Comparison of ENCODE assay signal across 8 cellular contexts in the genomic region with DNA sequence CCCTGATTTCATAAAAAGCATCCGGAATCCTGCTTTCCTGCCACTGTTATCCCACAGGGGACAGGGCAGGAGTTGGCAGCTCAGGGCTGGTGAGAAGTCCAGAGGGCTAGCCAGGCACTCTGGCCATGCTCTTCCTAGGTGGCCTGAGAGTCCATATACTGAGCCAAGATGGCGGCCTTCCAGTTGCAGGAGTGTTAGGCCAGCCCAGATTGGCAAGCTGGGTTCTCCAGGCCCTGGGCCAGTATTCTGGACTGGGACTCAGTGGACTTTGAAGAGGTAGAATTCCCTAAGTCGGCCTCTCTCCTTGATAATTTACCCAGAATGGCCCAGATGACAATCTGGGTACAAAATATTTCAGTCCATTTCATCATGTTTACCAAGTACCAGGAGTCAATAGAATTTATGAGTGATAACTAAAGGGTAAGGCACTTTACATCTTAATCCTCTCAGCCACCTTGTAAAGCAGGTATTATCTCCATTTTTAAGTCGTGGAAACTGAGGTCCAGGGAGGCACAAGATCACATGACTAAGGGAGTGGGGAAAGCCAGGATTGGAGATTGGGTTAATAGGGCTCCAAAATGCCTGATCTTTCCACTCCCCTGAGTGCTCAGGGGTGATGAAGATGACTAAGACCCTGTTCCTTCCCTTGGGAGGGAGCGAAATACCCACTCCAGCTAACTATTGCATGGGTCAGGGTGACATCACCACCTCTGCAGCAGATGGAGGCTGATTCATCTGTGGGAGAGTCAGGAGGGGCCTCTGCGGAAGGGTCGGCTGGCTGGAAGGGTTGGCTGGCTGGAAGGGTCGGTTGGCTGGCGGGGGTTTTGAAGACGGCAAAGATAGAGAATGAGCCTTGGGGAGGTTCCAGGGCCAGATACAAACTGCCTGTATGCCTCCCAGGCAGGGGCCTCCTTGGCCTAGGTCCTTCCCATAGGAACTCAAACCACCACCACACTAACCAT. TPM values are rescaled to one million over a fixed set of nuclear protein-coding genes. Genes with fewer than 3 reads are reported as not detected.
A peak's percentile ranks its signal among the peaks of the same experiment; 100 is the strongest.
DNase-seq lines count a peak whose midpoint lies in the region; ATAC-seq, FAIRE-seq and TF ChIP-seq lines count a peak whose summit lies in the region.

No MANE protein-coding gene starts in this region.

- peak overlapping the region; percentile 56 for H3K4me2 ChIP-seq in K562 (ENCODE audit: insufficient read depth, low read length)

- peak overlapping the region; percentile 70 to 94 for H3K9ac ChIP-seq in K562 (ENCODE audit: insufficient read depth in 1 of 2, low read depth in 2 of 2, low read length in 2 of 2)
- peak overlapping the region; percentile 69 for H3K9ac ChIP-seq in iPS-20b (ENCODE audit: low read depth, low read length)

- peak; percentile 80 for ATAC-seq in K562
- ATAC-seq in HG03457 (IDR thresholded peaks at IDR 0.05; ENCODE audit: unreplicated experiment): no peak

- FAIRE-seq in K562 (lab: Jason Lieb, UNC): peak; percentile 93
- FAIRE-seq in D721Med (lab: Jason Lieb, UNC): no peak

- CTCF ChIA-PET in K562 (lab: Yijun Ruan, JAX; ENCODE audit: low intra/inter-chr PET ratio): interaction anchor here (0.8 to 1.7 kb wide), 2 partner anchors 17 to 26 kb away, joined by 3 to 4 read pairs; no protein-coding TSS in a partner anchor

- no peaks in the 10 kb centered on the region for H3K36me3 ChIP-seq in K562 (ENCODE audit: control insufficient read depth, insufficient read depth, low read length)
- no peaks in the 10 kb centered on the region for H3K36me3 ChIP-seq in iPS-20b (ENCODE audit: insufficient read depth, low read depth, low read length)

- H3K4me1 ChIP-seq in K562 (replicated peaks in 1 of 2; ENCODE audit: control insufficient read depth in 2 of 2, insufficient read depth in 2 of 2, low read length in 2 of 2) (peaks cover 20 to 26% of the 10 kb centered on the region in 2 experiments; a peak in 4 of 5 replicates), iPS-20b (ENCODE audit: insufficient read depth, low read length) (peaks cover 11% of the 10 kb centered on the region)

- no peaks in the 10 kb centered on the region for H3K27me3 ChIP-seq in K562 (ENCODE audit: control insufficient read depth in 2 of 2, insufficient read depth in 2 of 2, low read length in 2 of 2)
- H3K27me3 ChIP-seq in iPS-20b (ENCODE audit: insufficient read depth, low read length): no peaks in the 10 kb centered on the region

- H3K4me3 ChIP-seq in K562 (0 out of 2 replicates have a peak overlapping the region, but pooled peaks have one; percentile 41), iPS-20b (ENCODE audit: low read length) (peak overlapping the region; percentile 61; the same call in 1 of the 2 replicates), skin epidermis (peak overlapping the region in 3 of 7 experiments; percentile 34 to 91 (median 80))

- peak; percentile 32 for TF ChIP-seq EP300 in K562 (IDR thresholded peaks at IDR 0.05; ENCODE audit: low read length)

- in situ Hi-C loops in K562 (cut with MboI): no loop called here

- no peak for TF ChIP-seq CTCF in K562 (IDR thresholded peaks at IDR 0.05 in 2 of 3, conservative IDR thresholded peaks at IDR 0.05 in 1 of 3; ENCODE audit: insufficient read depth in 2 of 3, low read depth in 1 of 3, low read length in 3 of 3)
- TF ChIP-seq CTCF in D721Med (IDR thresholded peaks at IDR 0.05; ENCODE audit: insufficient read depth, missing control alignments): no peak

- no peak for TF ChIP-seq RAD21 in K562 (CRISPR knock-in tag; conservative IDR thresholded peaks at IDR 0.05 in 1 of 2, IDR thresholded peaks at IDR 0.05 in 1 of 2)

- H3K9me1 ChIP-seq in K562 (ENCODE audit: control insufficient read depth, insufficient read depth, low read length): no peaks in the 10 kb centered on the region

- H2AFZ ChIP-seq in K562 (ENCODE audit: low read depth, low read length): peak overlapping the region; percentile 41

- H3K9me3 ChIP-seq in K562 (replicated peaks; ENCODE audit: control insufficient read depth, insufficient read depth, low read depth, low read length): no peaks in the 10 kb centered on the region
- H3K9me3 ChIP-seq in iPS-20b (ENCODE audit: insufficient read depth, low read depth, low read length): no peaks in the 10 kb centered on the region

- TF ChIP-seq POLR2A in K562 (conservative IDR thresholded peaks at IDR 0.05): peak; percentile 57; the same call in 1 of the 2 replicates

- BruUV-seq in K562 (replicated peaks; lab: Mats Ljungman, UMichigan): TSS peak; percentile 48

- peaks cover 8% of the 10 kb centered on the region; the same call in 2 of the 3 replicates for H3K79me2 ChIP-seq in K562 (ENCODE audit: control insufficient read depth, insufficient read depth, low read length)

- peak; percentile 45 for DNase-seq in GDM1 (lab: John Stamatoyannopoulos, UW)
- DNase-seq in NCI-H2171 treated with DMSO at 0.1 percent for 48 hours (lab: John Stamatoyannopoulos, UW): peak; percentile 64
- DNase-seq in K562 (ENCODE audit: extremely low read depth in 1 of 4, low spot score in 3 of 4): peak; percentile 53 to 77 (median 63)
- DNase-seq in D721Med (ENCODE audit: insufficient read length, low spot score): no peak
- no peak for DNase-seq in activated effector memory CD4-positive, alpha-beta T cell treated with anti-CD3 and anti-CD28 coated beads, Interleukin-2, amount 50 U/mL, for 16 hours

- 34% methylated on average over 9 of the region's 10 CpGs for WGBS in K562 (ENCODE audit: insufficient coverage, low coverage, missing lambda C conversion rate)

- peak overlapping the region; percentile 86 for H3K27ac ChIP-seq in K562 (ENCODE audit: extremely low read depth, low read depth, low read length)
- H3K27ac ChIP-seq in iPS-20b (ENCODE audit: low read length): no peak overlapping the region
- peak overlapping the region; percentile 72 to 97 (median 90) for H3K27ac ChIP-seq in skin epidermis

- intact Hi-C loops in K562 (cut with micrococcal nuclease): no loop called here

- POLR2A ChIA-PET in K562 (lab: Yijun Ruan, JAX): interaction anchor here (0.5 to 2.7 kb wide), 6 partner anchors 8 to 90 kb away, joined by 3 to 16 read pairs (median 4); no protein-coding TSS in a partner anchor

- H4K20me1 ChIP-seq in K562 (replicated peaks; ENCODE audit: control insufficient read depth, insufficient read depth, low read length): no peaks in the 10 kb centered on the region

RNA-seq across cellular contexts. Expression of a gene that starts 1.2 kb away (rescaled TPM):
- 12.3 and 33.3 TPM in 2 replicates for total RNA-seq in K562 (2011; cell fraction: chromatin; rRNA removed; ENCODE audit: low replicate concordance)
- total RNA-seq in K562 (2011; cell fraction: nucleolus; rRNA removed): 19.0 and 19.9 TPM in 2 replicates
- 13.0 and 15.6 TPM in 2 replicates for total RNA-seq in K562 (2011; cell fraction: nucleoplasm; rRNA removed)
- total RNA-seq in K562 (2014; rRNA removed) (9.3 and 13.9 TPM in 2 replicates), K562 (2014; rRNA removed; fragmentation: Illumina TruSeq; extraction: Trizol) (5.9 and 6.4 TPM in 2 replicates), K562 (2015; rRNA removed; fragmentation: Illumina TruSeq; extraction: Trizol) (6.1 and 7.6 TPM in 2 replicates), K562 (2021) (20.4 and 21.5 TPM in 2 replicates)
- polyA plus RNA-seq in K562 (2011; rRNA removed) (4.0 and 5.8 TPM in 2 replicates), K562 (2014; fragmentation: Illumina TruSeq; extraction: Trizol) (10.4 and 11.4 TPM in 2 replicates), K562 (2014; fragmentation: Nextera tagmentation; extraction: Ambion mirVana) (under 1 TPM; 0.32 to 0.62 TPM), K562 (2014; rRNA removed) (7.7 and 8.2 TPM in 2 replicates)
- polyA plus RNA-seq in K562 (2011; cell fraction: cytosol; rRNA removed): 4.8 and 10.3 TPM in 2 replicates
- 5.8 and 9.0 TPM in 2 replicates for polyA plus RNA-seq in K562 (2011; cell fraction: nucleus; rRNA removed)
- 11.6 and 27.8 TPM in 2 replicates for polyA plus RNA-seq in K562 (2012)
- polyA minus RNA-seq in K562 (2011; rRNA and poly(A)+ RNA removed): 8.1 and 9.1 TPM in 2 replicates
- 12.0 and 19.4 TPM in 2 replicates for polyA minus RNA-seq in K562 (2011; cell fraction: cytosol; rRNA and poly(A)+ RNA removed)
- polyA minus RNA-seq in K562 (2011; cell fraction: nucleus; rRNA and poly(A)+ RNA removed): 4.3 and 6.9 TPM in 2 replicates

RNA-seq across cellular contexts. Expression of a gene that starts 48.5 kb away (rescaled TPM):
- 0.46 and 1.2 TPM in 2 replicates for total RNA-seq in K562 (2011; cell fraction: chromatin; rRNA removed; ENCODE audit: low replicate concordance)
- 0.67 TPM in 1 of 2 replicates, not detected in the other for total RNA-seq in K562 (2011; cell fraction: nucleolus; rRNA removed)
- 0.88 and 1.4 TPM in 2 replicates for total RNA-seq in K562 (2011; cell fraction: nucleoplasm; rRNA removed)
- total RNA-seq in K562 (2014; rRNA removed): 0.32 and 0.82 TPM in 2 replicates
- 0.25 and 0.48 TPM in 2 replicates for total RNA-seq in K562 (2014; rRNA removed; fragmentation: Illumina TruSeq; extraction: Trizol)
- 0.26 and 0.51 TPM in 2 replicates for total RNA-seq in K562 (2015; rRNA removed; fragmentation: Illumina TruSeq; extraction: Trizol)
- total RNA-seq in K562 (2021): 0.49 and 0.64 TPM in 2 replicates
- 0.33 and 0.79 TPM in 2 replicates for polyA plus RNA-seq in K562 (2011; rRNA removed)
- 0.52 and 0.88 TPM in 2 replicates for polyA plus RNA-seq in K562 (2011; cell fraction: cytosol; rRNA removed)
- 0.63 and 0.76 TPM in 2 replicates for polyA plus RNA-seq in K562 (2011; cell fraction: nucleus; rRNA removed)
- 0.42 and 0.51 TPM in 2 replicates for polyA plus RNA-seq in K562 (2012)
- 0.69 and 1.0 TPM in 2 replicates for polyA plus RNA-seq in K562 (2014; fragmentation: Illumina TruSeq; extraction: Trizol)
- under 1 TPM; 0.53 to 0.91 TPM for polyA plus RNA-seq in K562 (2014; fragmentation: Nextera tagmentation; extraction: Ambion mirVana)
- polyA plus RNA-seq in K562 (2014; rRNA removed): 0.65 and 0.82 TPM in 2 replicates
- 0.66 and 0.91 TPM in 2 replicates for polyA minus RNA-seq in K562 (2011; rRNA and poly(A)+ RNA removed)
- not detected in 2 replicates for polyA minus RNA-seq in K562 (2011; cell fraction: cytosol; rRNA and poly(A)+ RNA removed)
- polyA minus RNA-seq in K562 (2011; cell fraction: nucleus; rRNA and poly(A)+ RNA removed): 0.78 TPM in 1 of 2 replicates, not detected in the other

RNA-seq across cellular contexts. Expression of a gene that starts 48.6 kb away (rescaled TPM):
- 31.7 and 45.8 TPM in 2 replicates for total RNA-seq in K562 (2011; cell fraction: chromatin; rRNA removed; ENCODE audit: low replicate concordance)
- 21.2 and 27.6 TPM in 2 replicates for total RNA-seq in K562 (2011; cell fraction: nucleolus; rRNA removed)
- total RNA-seq in K562 (2011; cell fraction: nucleoplasm; rRNA removed): 27.6 and 28.5 TPM in 2 replicates
- total RNA-seq in K562 (2014; rRNA removed): 240 and 294 TPM in 2 replicates
- total RNA-seq in K562 (2014; rRNA removed; fragmentation: Illumina TruSeq; extraction: Trizol): 73.2 and 98.9 TPM in 2 replicates
- 115 and 129 TPM in 2 replicates for total RNA-seq in K562 (2015; rRNA removed; fragmentation: Illumina TruSeq; extraction: Trizol)
- 145 and 162 TPM in 2 replicates for total RNA-seq in K562 (2021)
- polyA plus RNA-seq in K562 (2011; rRNA removed): 89.4 and 116 TPM in 2 replicates
- polyA plus RNA-seq in K562 (2011; cell fraction: cytosol; rRNA removed): 137 and 187 TPM in 2 replicates
- polyA plus RNA-seq in K562 (2011; cell fraction: nucleus; rRNA removed): 42.9 and 44.4 TPM in 2 replicates
- 84.6 and 208 TPM in 2 replicates for polyA plus RNA-seq in K562 (2012)
- polyA plus RNA-seq in K562 (2014; fragmentation: Illumina TruSeq; extraction: Trizol): 156 and 168 TPM in 2 replicates
- polyA plus RNA-seq in K562 (2014; fragmentation: Nextera tagmentation; extraction: Ambion mirVana): 100 to 1,000 TPM; 187 to 195 TPM
- 410 and 469 TPM in 2 replicates for polyA plus RNA-seq in K562 (2014; rRNA removed)
- polyA minus RNA-seq in K562 (2011; rRNA and poly(A)+ RNA removed): 18.3 and 28.5 TPM in 2 replicates
- polyA minus RNA-seq in K562 (2011; cell fraction: cytosol; rRNA and poly(A)+ RNA removed): 36.5 and 39.5 TPM in 2 replicates
- 8.8 and 13.2 TPM in 2 replicates for polyA minus RNA-seq in K562 (2011; cell fraction: nucleus; rRNA and poly(A)+ RNA removed)

RNA-seq across cellular contexts. Expression of a gene that starts 55.6 kb away (rescaled TPM):
- total RNA-seq in K562 (2011; cell fraction: chromatin; rRNA removed; ENCODE audit: low replicate concordance): 160 and 200 TPM in 2 replicates
- total RNA-seq in K562 (2011; cell fraction: nucleolus; rRNA removed): 170 and 183 TPM in 2 replicates
- total RNA-seq in K562 (2011; cell fraction: nucleoplasm; rRNA removed): 181 and 259 TPM in 2 replicates
- total RNA-seq in K562 (2014; rRNA removed): 282 and 295 TPM in 2 replicates
- total RNA-seq in K562 (2014; rRNA removed; fragmentation: Illumina TruSeq; extraction: Trizol): 347 and 353 TPM in 2 replicates
- total RNA-seq in K562 (2015; rRNA removed; fragmentation: Illumina TruSeq; extraction: Trizol): 306 and 312 TPM in 2 replicates
- total RNA-seq in K562 (2021): 402 and 426 TPM in 2 replicates
- polyA plus RNA-seq in K562 (2011; rRNA removed): 699 and 703 TPM in 2 replicates
- polyA plus RNA-seq in K562 (2011; cell fraction: cytosol; rRNA removed): 552 and 733 TPM in 2 replicates
- polyA plus RNA-seq in K562 (2011; cell fraction: nucleus; rRNA removed): 176 and 282 TPM in 2 replicates
- polyA plus RNA-seq in K562 (2012): 544 and 794 TPM in 2 replicates
- polyA plus RNA-seq in K562 (2014; fragmentation: Illumina TruSeq; extraction: Trizol): 395 and 506 TPM in 2 replicates
- 100 to 1,000 TPM; 368 to 462 TPM for polyA plus RNA-seq in K562 (2014; fragmentation: Nextera tagmentation; extraction: Ambion mirVana)
- 257 and 313 TPM in 2 replicates for polyA plus RNA-seq in K562 (2014; rRNA removed)
- polyA minus RNA-seq in K562 (2011; rRNA and poly(A)+ RNA removed): 964 and 1,011 TPM in 2 replicates
- 200 and 235 TPM in 2 replicates for polyA minus RNA-seq in K562 (2011; cell fraction: cytosol; rRNA and poly(A)+ RNA removed)
- polyA minus RNA-seq in K562 (2011; cell fraction: nucleus; rRNA and poly(A)+ RNA removed): 52.8 and 107 TPM in 2 replicates

Comparison
In these comparisons a context has a peak if more than half of its experiments do, and no peak if none do; other contexts are left out.
1. DNase-seq: peak in GDM1 (single experiment), NCI-H2171 treated with DMSO at 0.1 percent for 48 hours (single experiment) and K562 (4 of 4); none in D721Med (single experiment) and activated effector memory CD4-positive, alpha-beta T cell treated with anti-CD3 and anti-CD28 coated beads, Interleukin-2, amount 50 U/mL, for 16 hours (single experiment).